ENCODE assay signal across 1 cellular context in the genomic region with DNA sequence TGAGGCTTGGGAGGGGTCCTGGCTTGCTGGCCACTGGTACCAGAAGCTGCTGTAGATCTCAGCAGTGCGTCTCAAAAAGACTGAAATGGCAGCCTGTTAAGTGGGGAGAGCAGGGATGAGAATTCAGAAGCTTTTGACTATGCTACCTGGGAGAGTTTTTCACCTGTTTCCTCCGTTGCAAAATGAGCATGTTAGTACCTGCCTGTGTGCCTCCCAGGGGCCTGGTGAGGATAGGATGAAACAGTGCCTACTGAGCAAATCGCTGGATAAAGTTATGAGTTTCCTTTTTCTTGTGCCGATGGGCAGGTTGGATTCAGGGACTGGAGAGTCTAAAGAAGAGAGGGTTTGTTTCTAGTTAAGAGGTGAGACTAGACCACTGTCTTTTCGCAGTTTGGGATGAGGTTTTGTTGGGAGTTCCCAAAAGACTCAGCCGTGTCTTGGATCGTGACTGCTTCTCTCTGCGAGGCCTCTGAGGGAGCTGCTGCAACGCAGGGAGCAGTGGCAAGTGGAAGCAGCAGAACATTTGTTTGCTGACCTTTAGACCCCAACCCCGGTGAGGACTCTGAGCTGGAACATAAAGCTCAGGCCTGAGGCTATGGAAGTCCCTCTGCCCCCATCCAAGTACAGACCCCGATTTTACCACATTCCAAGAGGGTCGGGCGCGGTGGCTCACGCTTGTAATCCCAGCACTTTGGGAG.
A peak's percentile ranks its signal among the peaks of the same experiment; 100 is the strongest.
TF ChIP-seq lines count a peak whose summit lies in the region.

No MANE protein-coding gene starts in this region.

TF ChIP-seq in HepG2, 621 proteins besides CTCF, POLR2A, EP300 and RAD21 (continued from another document):
- TF ChIP-seq FIP1L1 (IDR thresholded peaks at IDR 0.05; ENCODE audit: borderline replicate concordance, insufficient read depth, low read depth, low read length) (no peak), TEAD3 (CRISPR knock-in tag; optimal IDR thresholded peaks at IDR 0.05; ENCODE audit: borderline replicate concordance) (peak; percentile 38), GPN1 (CRISPR knock-in tag; IDR thresholded peaks at IDR 0.05; ENCODE audit: borderline replicate concordance) (no peak), KDM2A (CRISPR knock-in tag; IDR thresholded peaks at IDR 0.05; ENCODE audit: borderline replicate concordance, low read depth) (0 out of 2 replicates have a peak, but pooled peaks have one; percentile 19), EEA1 (CRISPR knock-in tag; IDR thresholded peaks at IDR 0.05; ENCODE audit: borderline replicate concordance) (no peak), SOX6 (IDR thresholded peaks at IDR 0.05) (no peak), SOX6 (CRISPR knock-in tag; IDR thresholded peaks at IDR 0.05) (peak; percentile 44; the same call in 1 of the 2 replicates), ZNF563 (CRISPR knock-in tag; IDR thresholded peaks at IDR 0.05) (no peak), NAIF1 (CRISPR knock-in tag; IDR thresholded peaks at IDR 0.05; ENCODE audit: borderline replicate concordance) (0 out of 2 replicates have a peak, but pooled peaks have one; percentile 46), ZNF746 (CRISPR knock-in tag; IDR thresholded peaks at IDR 0.05) (no peak), HNF4A (CRISPR knock-in tag; IDR thresholded peaks at IDR 0.05) (peak; percentile 77), ZNF709 (CRISPR knock-in tag; IDR thresholded peaks at IDR 0.05) (no peak), SOX13 (IDR thresholded peaks at IDR 0.05) (no peak), SOX13 (CRISPR knock-in tag; conservative IDR thresholded peaks at IDR 0.05 in 1 of 2, IDR thresholded peaks at IDR 0.05 in 1 of 2) (0 out of 4 replicates have a peak, but pooled peaks of 1 of the 2 experiments have one; percentile 6), ZIK1 (CRISPR knock-in tag; IDR thresholded peaks at IDR 0.05; ENCODE audit: borderline replicate concordance, low read depth) (no peak), ZNF790 (CRISPR knock-in tag; IDR thresholded peaks at IDR 0.05; ENCODE audit: borderline replicate concordance) (no peak), ZNF354B (CRISPR knock-in tag; IDR thresholded peaks at IDR 0.05) (no peak), ELF1 (CRISPR knock-in tag; IDR thresholded peaks at IDR 0.05) (no peak), CHCHD3 (CRISPR knock-in tag; IDR thresholded peaks at IDR 0.05) (no peak), HNF4G (IDR thresholded peaks at IDR 0.05; ENCODE audit: borderline replicate concordance, low read depth, low read length) (peak; percentile 47; the same call in 1 of the 2 replicates), HNF4G (CRISPR knock-in tag; IDR thresholded peaks at IDR 0.05; ENCODE audit: borderline replicate concordance, low read depth) (peak; percentile 29; the same call in 1 of the 2 replicates), SCMH1 (CRISPR knock-in tag; IDR thresholded peaks at IDR 0.05; ENCODE audit: borderline replicate concordance) (no peak), MZF1 (CRISPR knock-in tag; IDR thresholded peaks at IDR 0.05; ENCODE audit: borderline replicate concordance) (no peak), ZNF292 (CRISPR knock-in tag; IDR thresholded peaks at IDR 0.05; ENCODE audit: borderline replicate concordance, low read depth) (peak; percentile 34; the same call in 1 of the 2 replicates), NR2F6 (IDR thresholded peaks at IDR 0.05) (peak; percentile 55), NR2F6 (CRISPR knock-in tag; IDR thresholded peaks at IDR 0.05) (peak; percentile 37; the same call in 1 of the 2 replicates), KMT2B (CRISPR knock-in tag; IDR thresholded peaks at IDR 0.05) (no peak), SAFB2 (CRISPR knock-in tag; IDR thresholded peaks at IDR 0.05; ENCODE audit: borderline replicate concordance, low read depth) (0 out of 2 replicates have a peak, but pooled peaks have one; percentile 29), ZNF672 (CRISPR knock-in tag; IDR thresholded peaks at IDR 0.05) (no peak), MED1 (CRISPR knock-in tag; IDR thresholded peaks at IDR 0.05) (no peak), SSRP1 (CRISPR knock-in tag; IDR thresholded peaks at IDR 0.05) (no peak), ZNF501 (CRISPR knock-in tag; IDR thresholded peaks at IDR 0.05) (0 out of 2 replicates have a peak, but pooled peaks have one; percentile 25)
- TF ChIP-seq, protein P1, sequence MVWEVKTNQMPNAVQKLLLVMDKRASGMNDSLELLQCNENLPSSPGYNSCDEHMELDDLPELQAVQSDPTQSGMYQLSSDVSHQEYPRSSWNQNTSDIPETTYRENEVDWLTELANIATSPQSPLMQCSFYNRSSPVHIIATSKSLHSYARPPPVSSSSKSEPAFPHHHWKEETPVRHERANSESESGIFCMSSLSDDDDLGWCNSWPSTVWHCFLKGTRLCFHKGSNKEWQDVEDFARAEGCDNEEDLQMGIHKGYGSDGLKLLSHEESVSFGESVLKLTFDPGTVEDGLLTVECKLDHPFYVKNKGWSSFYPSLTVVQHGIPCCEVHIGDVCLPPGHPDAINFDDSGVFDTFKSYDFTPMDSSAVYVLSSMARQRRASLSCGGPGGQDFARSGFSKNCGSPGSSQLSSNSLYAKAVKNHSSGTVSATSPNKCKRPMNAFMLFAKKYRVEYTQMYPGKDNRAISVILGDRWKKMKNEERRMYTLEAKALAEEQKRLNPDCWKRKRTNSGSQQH (CRISPR knock-in tag; IDR thresholded peaks at IDR 0.05; ENCODE audit: low read depth) = no peak
- TF ChIP-seq, protein P2, sequence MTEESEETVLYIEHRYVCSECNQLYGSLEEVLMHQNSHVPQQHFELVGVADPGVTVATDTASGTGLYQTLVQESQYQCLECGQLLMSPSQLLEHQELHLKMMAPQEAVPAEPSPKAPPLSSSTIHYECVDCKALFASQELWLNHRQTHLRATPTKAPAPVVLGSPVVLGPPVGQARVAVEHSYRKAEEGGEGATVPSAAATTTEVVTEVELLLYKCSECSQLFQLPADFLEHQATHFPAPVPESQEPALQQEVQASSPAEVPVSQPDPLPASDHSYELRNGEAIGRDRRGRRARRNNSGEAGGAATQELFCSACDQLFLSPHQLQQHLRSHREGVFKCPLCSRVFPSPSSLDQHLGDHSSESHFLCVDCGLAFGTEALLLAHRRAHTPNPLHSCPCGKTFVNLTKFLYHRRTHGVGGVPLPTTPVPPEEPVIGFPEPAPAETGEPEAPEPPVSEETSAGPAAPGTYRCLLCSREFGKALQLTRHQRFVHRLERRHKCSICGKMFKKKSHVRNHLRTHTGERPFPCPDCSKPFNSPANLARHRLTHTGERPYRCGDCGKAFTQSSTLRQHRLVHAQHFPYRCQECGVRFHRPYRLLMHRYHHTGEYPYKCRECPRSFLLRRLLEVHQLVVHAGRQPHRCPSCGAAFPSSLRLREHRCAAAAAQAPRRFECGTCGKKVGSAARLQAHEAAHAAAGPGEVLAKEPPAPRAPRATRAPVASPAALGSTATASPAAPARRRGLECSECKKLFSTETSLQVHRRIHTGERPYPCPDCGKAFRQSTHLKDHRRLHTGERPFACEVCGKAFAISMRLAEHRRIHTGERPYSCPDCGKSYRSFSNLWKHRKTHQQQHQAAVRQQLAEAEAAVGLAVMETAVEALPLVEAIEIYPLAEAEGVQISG (CRISPR knock-in tag; IDR thresholded peaks at IDR 0.05) = 0 out of 2 replicates have a peak, but pooled peaks have one; percentile 18
- TF ChIP-seq, protein P3, sequence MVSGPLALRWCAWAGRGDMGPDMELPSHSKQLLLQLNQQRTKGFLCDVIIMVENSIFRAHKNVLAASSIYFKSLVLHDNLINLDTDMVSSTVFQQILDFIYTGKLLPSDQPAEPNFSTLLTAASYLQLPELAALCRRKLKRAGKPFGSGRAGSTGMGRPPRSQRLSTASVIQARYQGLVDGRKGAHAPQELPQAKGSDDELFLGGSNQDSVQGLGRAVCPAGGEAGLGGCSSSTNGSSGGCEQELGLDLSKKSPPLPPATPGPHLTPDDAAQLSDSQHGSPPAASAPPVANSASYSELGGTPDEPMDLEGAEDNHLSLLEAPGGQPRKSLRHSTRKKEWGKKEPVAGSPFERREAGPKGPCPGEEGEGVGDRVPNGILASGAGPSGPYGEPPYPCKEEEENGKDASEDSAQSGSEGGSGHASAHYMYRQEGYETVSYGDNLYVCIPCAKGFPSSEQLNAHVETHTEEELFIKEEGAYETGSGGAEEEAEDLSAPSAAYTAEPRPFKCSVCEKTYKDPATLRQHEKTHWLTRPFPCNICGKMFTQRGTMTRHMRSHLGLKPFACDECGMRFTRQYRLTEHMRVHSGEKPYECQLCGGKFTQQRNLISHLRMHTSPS (CRISPR knock-in tag; IDR thresholded peaks at IDR 0.05; ENCODE audit: low read depth) = no peak
- TF ChIP-seq, protein P4, sequence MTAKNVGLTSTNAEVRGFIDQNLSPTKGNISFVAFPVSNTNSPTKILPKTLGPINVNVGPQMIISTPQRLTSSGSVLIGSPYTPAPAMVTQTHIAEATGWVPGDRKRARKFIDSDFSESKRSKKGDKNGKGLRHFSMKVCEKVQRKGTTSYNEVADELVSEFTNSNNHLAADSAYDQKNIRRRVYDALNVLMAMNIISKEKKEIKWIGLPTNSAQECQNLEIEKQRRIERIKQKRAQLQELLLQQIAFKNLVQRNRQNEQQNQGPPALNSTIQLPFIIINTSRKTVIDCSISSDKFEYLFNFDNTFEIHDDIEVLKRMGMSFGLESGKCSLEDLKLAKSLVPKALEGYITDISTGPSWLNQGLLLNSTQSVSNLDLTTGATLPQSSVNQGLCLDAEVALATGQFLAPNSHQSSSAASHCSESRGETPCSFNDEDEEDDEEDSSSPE (CRISPR knock-in tag; IDR thresholded peaks at IDR 0.05) = no peak
- TF ChIP-seq, protein P5, sequence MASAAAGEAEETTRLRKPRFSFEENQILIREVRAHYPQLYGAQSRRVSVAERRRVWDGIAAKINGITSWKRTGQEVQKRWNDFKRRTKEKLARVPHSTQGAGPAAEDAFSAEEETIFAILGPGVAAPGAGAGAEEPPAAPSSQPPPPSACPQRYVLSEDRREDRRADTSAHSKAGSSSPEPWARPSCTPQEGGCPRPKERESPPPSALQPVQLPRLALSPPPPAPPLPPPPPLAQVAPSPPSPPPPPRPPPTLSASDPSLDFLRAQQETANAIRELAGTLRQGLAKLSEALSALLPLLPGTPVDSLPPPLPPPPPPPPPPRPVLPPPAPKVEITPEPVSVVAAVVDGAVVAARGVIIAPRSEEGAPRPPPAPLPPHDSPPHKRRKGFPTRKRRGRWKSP (CRISPR knock-in tag; IDR thresholded peaks at IDR 0.05) = no peak
- TF ChIP-seq, protein P6, sequence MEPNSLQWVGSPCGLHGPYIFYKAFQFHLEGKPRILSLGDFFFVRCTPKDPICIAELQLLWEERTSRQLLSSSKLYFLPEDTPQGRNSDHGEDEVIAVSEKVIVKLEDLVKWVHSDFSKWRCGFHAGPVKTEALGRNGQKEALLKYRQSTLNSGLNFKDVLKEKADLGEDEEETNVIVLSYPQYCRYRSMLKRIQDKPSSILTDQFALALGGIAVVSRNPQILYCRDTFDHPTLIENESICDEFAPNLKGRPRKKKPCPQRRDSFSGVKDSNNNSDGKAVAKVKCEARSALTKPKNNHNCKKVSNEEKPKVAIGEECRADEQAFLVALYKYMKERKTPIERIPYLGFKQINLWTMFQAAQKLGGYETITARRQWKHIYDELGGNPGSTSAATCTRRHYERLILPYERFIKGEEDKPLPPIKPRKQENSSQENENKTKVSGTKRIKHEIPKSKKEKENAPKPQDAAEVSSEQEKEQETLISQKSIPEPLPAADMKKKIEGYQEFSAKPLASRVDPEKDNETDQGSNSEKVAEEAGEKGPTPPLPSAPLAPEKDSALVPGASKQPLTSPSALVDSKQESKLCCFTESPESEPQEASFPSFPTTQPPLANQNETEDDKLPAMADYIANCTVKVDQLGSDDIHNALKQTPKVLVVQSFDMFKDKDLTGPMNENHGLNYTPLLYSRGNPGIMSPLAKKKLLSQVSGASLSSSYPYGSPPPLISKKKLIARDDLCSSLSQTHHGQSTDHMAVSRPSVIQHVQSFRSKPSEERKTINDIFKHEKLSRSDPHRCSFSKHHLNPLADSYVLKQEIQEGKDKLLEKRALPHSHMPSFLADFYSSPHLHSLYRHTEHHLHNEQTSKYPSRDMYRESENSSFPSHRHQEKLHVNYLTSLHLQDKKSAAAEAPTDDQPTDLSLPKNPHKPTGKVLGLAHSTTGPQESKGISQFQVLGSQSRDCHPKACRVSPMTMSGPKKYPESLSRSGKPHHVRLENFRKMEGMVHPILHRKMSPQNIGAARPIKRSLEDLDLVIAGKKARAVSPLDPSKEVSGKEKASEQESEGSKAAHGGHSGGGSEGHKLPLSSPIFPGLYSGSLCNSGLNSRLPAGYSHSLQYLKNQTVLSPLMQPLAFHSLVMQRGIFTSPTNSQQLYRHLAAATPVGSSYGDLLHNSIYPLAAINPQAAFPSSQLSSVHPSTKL (CRISPR knock-in tag; IDR thresholded peaks at IDR 0.05) = 0 out of 2 replicates have a peak, but pooled peaks have one; percentile 25
- TF ChIP-seq, protein P7, sequence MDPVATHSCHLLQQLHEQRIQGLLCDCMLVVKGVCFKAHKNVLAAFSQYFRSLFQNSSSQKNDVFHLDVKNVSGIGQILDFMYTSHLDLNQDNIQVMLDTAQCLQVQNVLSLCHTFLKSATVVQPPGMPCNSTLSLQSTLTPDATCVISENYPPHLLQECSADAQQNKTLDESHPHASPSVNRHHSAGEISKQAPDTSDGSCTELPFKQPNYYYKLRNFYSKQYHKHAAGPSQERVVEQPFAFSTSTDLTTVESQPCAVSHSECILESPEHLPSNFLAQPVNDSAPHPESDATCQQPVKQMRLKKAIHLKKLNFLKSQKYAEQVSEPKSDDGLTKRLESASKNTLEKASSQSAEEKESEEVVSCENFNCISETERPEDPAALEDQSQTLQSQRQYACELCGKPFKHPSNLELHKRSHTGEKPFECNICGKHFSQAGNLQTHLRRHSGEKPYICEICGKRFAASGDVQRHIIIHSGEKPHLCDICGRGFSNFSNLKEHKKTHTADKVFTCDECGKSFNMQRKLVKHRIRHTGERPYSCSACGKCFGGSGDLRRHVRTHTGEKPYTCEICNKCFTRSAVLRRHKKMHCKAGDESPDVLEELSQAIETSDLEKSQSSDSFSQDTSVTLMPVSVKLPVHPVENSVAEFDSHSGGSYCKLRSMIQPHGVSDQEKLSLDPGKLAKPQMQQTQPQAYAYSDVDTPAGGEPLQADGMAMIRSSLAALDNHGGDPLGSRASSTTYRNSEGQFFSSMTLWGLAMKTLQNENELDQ (CRISPR knock-in tag; IDR thresholded peaks at IDR 0.05; ENCODE audit: borderline replicate concordance) = no peak
